ENCODE assay signal across 29 cellular contexts in the genomic region with DNA sequence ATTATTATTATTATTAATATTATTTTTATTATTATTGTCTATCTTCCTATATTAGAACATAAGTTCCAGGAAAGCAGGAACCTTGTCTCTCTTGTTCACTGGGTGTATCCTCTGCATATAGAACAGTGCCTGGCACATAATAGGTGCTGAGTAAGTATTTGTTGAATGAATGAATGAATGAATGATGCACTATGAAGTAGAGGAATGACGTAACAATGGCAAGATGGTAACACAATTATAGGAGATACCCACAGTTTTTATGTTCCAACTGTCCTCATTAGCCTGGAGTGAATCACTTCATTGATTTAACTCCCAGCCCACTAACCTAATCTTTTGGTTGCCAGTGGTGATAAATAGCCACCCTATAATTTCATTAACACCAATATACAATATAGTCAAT. TPM values are rescaled to one million over a fixed set of nuclear protein-coding genes. Genes with fewer than 3 reads are reported as not detected.
"Had no signal": no experiment of that assay in that cellular context is flagged by ENCODE, and none has a peak within 500 bp of the region (broad histone marks: within the 10 kb centered on the region; RNA-seq: fewer than 3 reads in every experiment).

No MANE protein-coding gene starts in this region.

- H3K27ac Mint-ChIP-seq: mesothelial cell of epicardium had no signal

- H3K9me3 Mint-ChIP-seq: mesothelial cell of epicardium had no signal

- H3K27ac ChIP-seq: colonic mucosa, esophagus squamous epithelium, gastroesophageal sphincter, left ventricle myocardium inferior, lower lobe of right lung, neutrophil, sigmoid colon, skin epidermis, stomach, thoracic aorta, transverse colon had no signal

- H3K27me3 ChIP-seq: colonic mucosa, esophagus squamous epithelium, gastroesophageal sphincter, sigmoid colon, stomach, transverse colon had no signal

- H3K4me3 ChIP-seq: colonic mucosa, esophagus squamous epithelium, gastroesophageal sphincter, left ventricle myocardium inferior, lower lobe of right lung, sigmoid colon, skin epidermis, stomach, thoracic aorta, transverse colon had no signal

- ATAC-seq: gastroesophageal sphincter, left cardiac atrium, lower lobe of right lung had no signal

- H3K36me3 ChIP-seq: colonic mucosa had no signal

- DNase-seq: colonic mucosa; dermis blood vessel endothelial cell; esophagus squamous epithelium; foreskin fibroblast; glutamatergic neuron; kidney; left cardiac atrium; left ventricle myocardium inferior; lower lobe of right lung; posterior cingulate gyrus; sigmoid colon; stimulated activated CD4-positive, alpha-beta T cell treated with anti-CD3 and anti-CD28 coated beads, Interleukin-2, amount 100 ng/mL, for 24 hours; stimulated activated CD4-positive, alpha-beta T cell treated with anti-CD3 and anti-CD28 coated beads, Interleukin-4, amount 100 ng/mL, for 4 hours; stimulated activated naive CD4-positive, alpha-beta T cell; stomach; substantia nigra; transverse colon had no signal

- H3K27me3 Mint-ChIP-seq: memory B cell had no signal

- H3K9me3 ChIP-seq: colonic mucosa, esophagus squamous epithelium, gastroesophageal sphincter, left ventricle myocardium inferior, lower lobe of right lung, neutrophil, sigmoid colon, stomach, thoracic aorta, transverse colon had no signal

RNA-seq across cellular contexts. Expression of gene KDM4E, which starts 49.5 kb away (rescaled TPM):
- total RNA-seq: colonic mucosa, dermis blood vessel endothelial cell, epithelial cell of proximal tubule, esophagus squamous epithelium, gastroesophageal sphincter, kidney, left cardiac atrium, left ventricle myocardium inferior, lower lobe of right lung, mesothelial cell of epicardium, mucosa of gallbladder, myocyte, osteoblast, pulmonary artery endothelial cell, sigmoid colon, stomach, thoracic aorta, transverse colon, ureter had no signal
